8 cellular contexts compared by ENCODE assay signal in the genomic region with DNA sequence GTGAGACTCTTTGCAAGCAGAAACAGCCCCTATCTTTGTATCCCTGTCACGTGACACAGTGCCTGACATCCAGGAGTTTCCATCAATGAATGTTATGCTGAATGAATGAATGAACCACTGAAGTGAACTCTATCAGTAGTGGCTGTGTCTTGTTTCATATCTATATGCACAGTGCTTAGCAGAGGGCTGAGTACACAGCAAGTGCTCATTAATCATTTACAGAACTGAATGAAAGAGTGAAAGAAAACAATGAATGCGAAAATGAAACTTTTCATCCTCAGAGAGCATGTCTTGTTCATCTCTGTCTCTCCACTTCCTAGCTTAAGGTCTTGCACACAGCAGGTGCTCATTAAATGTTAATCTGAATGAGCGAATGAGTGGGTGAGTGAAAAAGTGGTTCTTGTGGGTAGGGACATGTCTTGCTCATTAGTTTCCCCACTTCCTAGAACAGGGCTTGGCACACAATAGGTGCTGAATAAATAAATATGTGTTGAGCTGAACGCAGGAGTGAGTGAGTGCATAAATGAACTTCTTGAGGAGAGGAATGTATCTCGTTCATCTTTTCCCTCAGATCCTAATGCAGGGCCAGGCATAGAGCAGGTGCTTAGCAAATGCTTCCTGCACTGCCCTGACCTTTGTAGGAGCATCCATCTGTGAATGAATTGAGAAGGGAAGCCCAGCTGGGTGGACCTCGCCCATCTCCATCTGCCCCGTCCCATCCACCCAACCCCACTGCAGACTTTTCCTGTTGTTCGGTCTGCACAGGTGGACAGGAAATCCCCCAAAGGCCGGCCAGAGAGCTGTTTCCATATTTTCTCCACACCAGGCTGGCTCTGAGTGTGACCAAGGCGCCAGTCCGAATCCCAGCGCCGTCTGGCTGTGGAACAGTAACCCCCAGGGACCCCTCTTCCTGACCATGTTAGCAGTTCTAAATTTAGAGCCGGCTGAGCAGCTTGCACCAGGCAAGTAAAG.
A peak's percentile ranks its signal among the peaks of the same experiment; 100 is the strongest.
DNase-seq lines count a peak whose midpoint lies in the region; ATAC-seq and TF ChIP-seq lines count a peak whose summit lies in the region.

No MANE protein-coding gene starts in this region.

- TF ChIP-seq EP300 in esophagus muscularis mucosa (IDR thresholded peaks at IDR 0.05): no peak

- H3K4me1 ChIP-seq in body of pancreas: peaks cover 4% of the 10 kb centered on the region
- H3K4me1 ChIP-seq in gastrocnemius medialis: no peaks in the 10 kb centered on the region
- H3K4me1 ChIP-seq in esophagus muscularis mucosa: peaks cover 11 to 22% (median 15%) of the 10 kb centered on the region in 4 donors

- no peak overlapping the region for H3K4me3 ChIP-seq in body of pancreas
- no peak overlapping the region for H3K4me3 ChIP-seq in gastrocnemius medialis
- H3K4me3 ChIP-seq in esophagus muscularis mucosa: no peak overlapping the region

- POLR2A ChIA-PET in activated CD4-positive, alpha-beta T cell treated with anti-CD3 and anti-CD28 coated beads, Interleukin-2, amount 10 ng/mL, durations not matched to agents 7 days and 5 days (lab: Charles Lee): interaction anchor here (0.6 kb wide), 1 partner anchor 864 kb away, joined by 7 read pairs; no protein-coding TSS in a partner anchor

- CTCF ChIA-PET in activated CD4-positive, alpha-beta T cell treated with anti-CD3 and anti-CD28 coated beads, Interleukin-2, amount 10 ng/mL, durations not matched to agents 7 days and 5 days (lab: Charles Lee): interaction anchor here (0.6 to 2.1 kb wide), 2 partner anchors 9 to 367 kb away, joined by 3 to 7 read pairs; no protein-coding TSS in a partner anchor

- no peaks in the 10 kb centered on the region for H3K9me3 Mint-ChIP-seq in activated CD4-positive, alpha-beta T cell treated with anti-CD3 and anti-CD28 coated beads, Interleukin-2, amount 10 ng/mL, durations not matched to agents 7 days and 5 days

- WGBS in body of pancreas, 2 donors: 55 to 74% methylated on average over 13 to 14 of the region's 14 CpGs
- 39% methylated on average over 8 of the region's 14 CpGs for WGBS in esophagus muscularis mucosa

- H3K9me3 ChIP-seq in body of pancreas (no peaks in the 10 kb centered on the region), gastrocnemius medialis (no peaks in the 10 kb centered on the region), esophagus muscularis mucosa (no peaks in the 10 kb centered on the region)

- H3K27ac ChIP-seq in body of pancreas (no peak overlapping the region), gastrocnemius medialis (no peak overlapping the region), esophagus muscularis mucosa (replicated peaks in 1 of 4) (no peak overlapping the region)

- H3K27ac Mint-ChIP-seq in activated CD4-positive, alpha-beta T cell treated with anti-CD3 and anti-CD28 coated beads, Interleukin-2, amount 10 ng/mL, durations not matched to agents 7 days and 5 days: peak overlapping the region; percentile 72

- peaks cover 27% of the 10 kb centered on the region for H3K36me3 Mint-ChIP-seq in activated CD4-positive, alpha-beta T cell treated with anti-CD3 and anti-CD28 coated beads, Interleukin-2, amount 10 ng/mL, durations not matched to agents 7 days and 5 days (ENCODE audit: low read depth)

- H3K4me3 Mint-ChIP-seq in activated CD4-positive, alpha-beta T cell treated with anti-CD3 and anti-CD28 coated beads, Interleukin-2, amount 10 ng/mL, durations not matched to agents 7 days and 5 days: peak overlapping the region; percentile 7

- in situ Hi-C loops in gastrocnemius medialis (cut with MboI; ENCODE audit: low sequenced_read_pairs in 4 of 4): no loop called here

- peak; percentile 70 for ATAC-seq in HG03139 (IDR thresholded peaks at IDR 0.05; ENCODE audit: unreplicated experiment)
- ATAC-seq in body of pancreas: peak; percentile 30
- ATAC-seq in gastrocnemius medialis: peak; percentile 52 to 54

- no peaks in the 10 kb centered on the region for H3K27me3 Mint-ChIP-seq in activated CD4-positive, alpha-beta T cell treated with anti-CD3 and anti-CD28 coated beads, Interleukin-2, amount 10 ng/mL, durations not matched to agents 7 days and 5 days

- peaks cover 62% of the 10 kb centered on the region for H3K4me1 Mint-ChIP-seq in activated CD4-positive, alpha-beta T cell treated with anti-CD3 and anti-CD28 coated beads, Interleukin-2, amount 10 ng/mL, durations not matched to agents 7 days and 5 days

- no peak for TF ChIP-seq CTCF in body of pancreas (IDR thresholded peaks at IDR 0.05)
- no peak for TF ChIP-seq CTCF in gastrocnemius medialis (IDR thresholded peaks at IDR 0.05 in 4 of 5, conservative IDR thresholded peaks at IDR 0.05 in 1 of 5)
- no peak for TF ChIP-seq CTCF in esophagus muscularis mucosa (IDR thresholded peaks at IDR 0.05)

- no peak for DNase-seq in activated CD4-positive, alpha-beta T cell treated with anti-CD3 and anti-CD28 coated beads, Interleukin-2, amount 10 ng/mL, durations not matched to agents 7 days and 5 days
- DNase-seq in activated CD4-positive, alpha-beta T cell treated with anti-CD3 and anti-CD28 coated beads, Interleukin-2, amount 50 U/mL, for 4 hours: no peak
- DNase-seq in body of pancreas: peak in 3 of 4 donors; percentile 18 to 30 (median 20)
- DNase-seq in gastrocnemius medialis: no peak
- DNase-seq in esophagus muscularis mucosa (ENCODE audit: extremely low spot score): no peak
- DNase-seq in hypothalamus (lab: John Stamatoyannopoulos, UW): no peak
- DNase-seq in NCI-H1436 (lab: John Stamatoyannopoulos, UW): no peak

- H3K36me3 ChIP-seq in body of pancreas (replicated peaks in 1 of 2; ENCODE audit: insufficient read depth in 1 of 2, low read depth in 2 of 2) (no peaks in the 10 kb centered on the region), gastrocnemius medialis (no peaks in the 10 kb centered on the region), esophagus muscularis mucosa (no peaks in the 10 kb centered on the region)

- intact Hi-C loops in body of pancreas (cut with DNase I) (no loop called here), gastrocnemius medialis (cut with DNase I; ENCODE audit: low total_unique reads) (no loop called here), esophagus muscularis mucosa (cut with DNase I) (no loop called here)

- no peak for TF ChIP-seq POLR2A in body of pancreas (IDR thresholded peaks at IDR 0.05)
- no peak for TF ChIP-seq POLR2A in gastrocnemius medialis (IDR thresholded peaks at IDR 0.05)
- TF ChIP-seq POLR2A in esophagus muscularis mucosa (IDR thresholded peaks at IDR 0.05; ENCODE audit: low read depth): no peak

- H3K27me3 ChIP-seq in body of pancreas (no peaks in the 10 kb centered on the region), gastrocnemius medialis (no peaks in the 10 kb centered on the region), esophagus muscularis mucosa (no peaks in the 10 kb centered on the region)

Comparison
In these comparisons a context has a peak if more than half of its experiments do, and no peak if none do; other contexts are left out.
1. DNase-seq: peak in body of pancreas (3 of 4); none in activated CD4-positive, alpha-beta T cell treated with anti-CD3 and anti-CD28 coated beads, Interleukin-2, amount 10 ng/mL, durations not matched to agents 7 days and 5 days (single experiment), activated CD4-positive, alpha-beta T cell treated with anti-CD3 and anti-CD28 coated beads, Interleukin-2, amount 50 U/mL, for 4 hours (0 of 2), gastrocnemius medialis (0 of 2), esophagus muscularis mucosa (single experiment), hypothalamus (0 of 51) and NCI-H1436 (single experiment).
2. Peak in every context shown above with its lines, with median percentiles within 50 percentile points of each other: ATAC-seq.